ENCODE assay signal across 13 cellular contexts in the genomic region with DNA sequence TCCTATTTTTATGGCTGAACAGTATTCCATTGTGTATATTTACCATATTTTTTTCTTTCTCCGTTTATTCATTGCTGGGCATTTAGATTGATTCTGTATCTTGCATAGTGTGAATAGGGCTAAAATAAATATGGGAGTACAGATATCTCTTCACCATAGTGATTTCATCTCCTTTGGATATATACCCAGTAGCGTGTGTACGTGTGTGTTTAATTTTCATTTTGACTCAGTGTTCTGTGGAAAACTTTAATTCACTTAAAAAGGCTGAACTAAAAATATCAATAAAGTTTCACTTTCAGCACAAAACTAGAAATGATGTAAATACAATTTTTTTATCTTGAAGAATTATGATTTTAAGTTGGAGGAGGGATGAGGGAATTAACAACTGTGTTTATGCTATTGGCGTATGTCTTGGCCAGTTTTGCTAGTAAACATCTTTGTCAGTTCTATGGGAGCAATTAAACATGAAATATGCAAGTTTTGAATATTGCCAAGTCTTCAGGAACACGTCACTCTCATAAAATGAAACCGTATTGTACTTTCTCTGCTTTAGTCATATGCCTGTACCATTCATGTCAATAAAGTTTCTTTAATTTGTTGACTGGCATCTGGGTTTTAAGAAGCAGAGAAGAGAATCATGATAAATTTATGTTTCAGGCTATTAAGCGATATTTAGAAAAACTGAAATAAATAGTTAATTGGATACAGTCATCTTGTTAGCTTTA.
DNase-seq lines count a peak whose midpoint lies in the region; ATAC-seq and TF ChIP-seq lines count a peak whose summit lies in the region.
"Had no signal": no experiment of that assay in that cellular context is flagged by ENCODE, and none has a peak within 500 bp of the region (broad histone marks: within the 10 kb centered on the region; RNA-seq: fewer than 3 reads in every experiment).

No MANE protein-coding gene starts in this region.

- H3K27ac Mint-ChIP-seq in activated naive CD8-positive, alpha-beta T cell treated with anti-CD3 and anti-CD28 coated beads, Interleukin-2, amount 50 U/mL, for 24 hours, result peak overlapping the region; percentile 97
- peak overlapping the region; percentile 19 to 50 (median 37) for H3K27ac Mint-ChIP-seq in nephron
- H3K27ac Mint-ChIP-seq: neural progenitor cell had no signal

- 0 out of 2 replicates have a peak, but pooled peaks cover 4% of the 10 kb centered on the region for H3F3A ChIP-seq in GM23248 (ENCODE audit: insufficient read depth)

- H3K4me2 ChIP-seq in GM23248 (ENCODE audit: unreplicated experiment), result peak overlapping the region; percentile 73
- H3K4me2 ChIP-seq: neural progenitor cell had no signal

- H3K9me3 Mint-ChIP-seq in activated naive CD8-positive, alpha-beta T cell treated with anti-CD3 and anti-CD28 coated beads, Interleukin-2, amount 50 U/mL, for 24 hours, result no peaks in the 10 kb centered on the region
- H3K9me3 Mint-ChIP-seq in nephron, result no peaks in the 10 kb centered on the region
- H3K9me3 Mint-ChIP-seq: neural progenitor cell had no signal

- 9 to 12% methylated on average over 7 of the region's 7 CpGs for WGBS in GM23248 (ENCODE audit: low coverage in 1 of 2, low lambda C conversion rate in 2 of 2, missing lambda C conversion rate in 2 of 2), 2 experiments

- no peaks in the 10 kb centered on the region for H4K20me1 ChIP-seq in GM23248 (ENCODE audit: insufficient read depth)

- peaks cover 12% of the 10 kb centered on the region; the same call in 1 of the 2 replicates for H3K4me1 ChIP-seq in GM23248 (ENCODE audit: insufficient read depth)
- no peaks in the 10 kb centered on the region for H3K4me1 ChIP-seq in gastrocnemius medialis
- H3K4me1 ChIP-seq: Caco-2, left lung had no signal

- H3K4me3 ChIP-seq in GM23248, result peak overlapping the region; percentile 56
- H3K4me3 ChIP-seq in gastrocnemius medialis, result no peak overlapping the region
- H3K4me3 ChIP-seq: left lung, neural progenitor cell had no signal

- in situ Hi-C loops in GM23248 (cut with MboI) (no loop called here), gastrocnemius medialis (cut with MboI; ENCODE audit: low sequenced_read_pairs in 4 of 4) (no loop called here)

- H3K27ac ChIP-seq in C4-2B, result peak overlapping the region; percentile 57
- H3K27ac ChIP-seq in GM23248, result peak overlapping the region; percentile 16; the same call in 1 of the 2 replicates
- no peak overlapping the region for H3K27ac ChIP-seq in gastrocnemius medialis
- H3K27ac ChIP-seq: left lung, neural progenitor cell had no signal

- H2AFZ ChIP-seq in GM23248, result peak overlapping the region; percentile 49
- H2AFZ ChIP-seq: neural progenitor cell had no signal

- peak; percentile 72 for DNase-seq in GM23248
- DNase-seq in activated naive CD8-positive, alpha-beta T cell treated with anti-CD3 and anti-CD28 coated beads, Interleukin-2, amount 50 U/mL, for 24 hours, result no peak
- no peak for DNase-seq in gastrocnemius medialis
- DNase-seq in anterior cingulate cortex (lab: John Stamatoyannopoulos, UW), result no peak
- DNase-seq in OCI-M2 (lab: John Stamatoyannopoulos, UW; ENCODE audit: unreplicated experiment), result no peak
- DNase-seq: Caco-2, KBM-7, left lung, NCI-H2081 had no signal

- no peaks in the 10 kb centered on the region for H3K79me2 ChIP-seq in GM23248 (ENCODE audit: insufficient read depth)

- TF ChIP-seq CTCF in C4-2B (conservative IDR thresholded peaks at IDR 0.05) (no peak), nephron (IDR thresholded peaks at IDR 0.05; ENCODE audit: unreplicated experiment in 3 of 3) (no peak), gastrocnemius medialis (IDR thresholded peaks at IDR 0.05 in 4 of 5, conservative IDR thresholded peaks at IDR 0.05 in 1 of 5) (no peak)

- peak overlapping the region; percentile 2; the same call in 1 of the 2 replicates for H3K9ac ChIP-seq in GM23248
- H3K9ac ChIP-seq: neural progenitor cell had no signal

- H3K27me3 ChIP-seq in GM23248 (replicated peaks; ENCODE audit: insufficient read depth), result no peaks in the 10 kb centered on the region
- H3K27me3 ChIP-seq in gastrocnemius medialis, result no peaks in the 10 kb centered on the region
- H3K27me3 ChIP-seq: left lung, neural progenitor cell had no signal

- TF ChIP-seq POLR2A in gastrocnemius medialis (IDR thresholded peaks at IDR 0.05), result no peak

- H3K9me3 ChIP-seq in GM23248 (ENCODE audit: low read depth) (no peaks in the 10 kb centered on the region), gastrocnemius medialis (no peaks in the 10 kb centered on the region)
- H3K9me3 ChIP-seq: Caco-2, left lung had no signal

- intact Hi-C loops in gastrocnemius medialis (cut with DNase I; ENCODE audit: low total_unique reads), result no loop called here

- H3K4me3 Mint-ChIP-seq in activated naive CD8-positive, alpha-beta T cell treated with anti-CD3 and anti-CD28 coated beads, Interleukin-2, amount 50 U/mL, for 24 hours, result peak overlapping the region; percentile 71
- H3K4me3 Mint-ChIP-seq in nephron, result no peak overlapping the region
- H3K4me3 Mint-ChIP-seq: neural progenitor cell had no signal

- H3K27me3 Mint-ChIP-seq in activated naive CD8-positive, alpha-beta T cell treated with anti-CD3 and anti-CD28 coated beads, Interleukin-2, amount 50 U/mL, for 24 hours, result no peaks in the 10 kb centered on the region
- no peaks in the 10 kb centered on the region for H3K27me3 Mint-ChIP-seq in nephron (ENCODE audit: low read depth)

- H3K36me3 ChIP-seq in GM23248 (ENCODE audit: low read depth) (no peaks in the 10 kb centered on the region), gastrocnemius medialis (no peaks in the 10 kb centered on the region)
- H3K36me3 ChIP-seq: left lung, neural progenitor cell had no signal

- no peaks in the 10 kb centered on the region for H3K36me3 Mint-ChIP-seq in activated naive CD8-positive, alpha-beta T cell treated with anti-CD3 and anti-CD28 coated beads, Interleukin-2, amount 50 U/mL, for 24 hours (ENCODE audit: low read depth)
- H3K36me3 Mint-ChIP-seq in nephron (ENCODE audit: low read depth), result no peaks in the 10 kb centered on the region
- H3K36me3 Mint-ChIP-seq: neural progenitor cell had no signal

- peaks cover 46% of the 10 kb centered on the region for H3K4me1 Mint-ChIP-seq in activated naive CD8-positive, alpha-beta T cell treated with anti-CD3 and anti-CD28 coated beads, Interleukin-2, amount 50 U/mL, for 24 hours
- peaks cover 18% of the 10 kb centered on the region for H3K4me1 Mint-ChIP-seq in nephron
- H3K4me1 Mint-ChIP-seq: neural progenitor cell had no signal

- peak; percentile 92 for ATAC-seq in activated naive CD8-positive, alpha-beta T cell treated with anti-CD3 and anti-CD28 coated beads, Interleukin-2, amount 50 U/mL, for 24 hours
- ATAC-seq in gastrocnemius medialis (no peak), HG03571 (IDR thresholded peaks at IDR 0.05; ENCODE audit: unreplicated experiment) (no peak)
- ATAC-seq: left lung had no signal

- H3K9me2 ChIP-seq in GM23248 (ENCODE audit: insufficient read depth), result no peaks in the 10 kb centered on the region

Comparison
In these comparisons a context has a peak if more than half of its experiments do, and no peak if none do; other contexts are left out.
1. H3K27ac ChIP-seq: peak in C4-2B (single experiment) and GM23248 (single experiment); none in gastrocnemius medialis (0 of 4).